Comparison of ENCODE assay signal across 9 cellular contexts in the genomic region with DNA sequence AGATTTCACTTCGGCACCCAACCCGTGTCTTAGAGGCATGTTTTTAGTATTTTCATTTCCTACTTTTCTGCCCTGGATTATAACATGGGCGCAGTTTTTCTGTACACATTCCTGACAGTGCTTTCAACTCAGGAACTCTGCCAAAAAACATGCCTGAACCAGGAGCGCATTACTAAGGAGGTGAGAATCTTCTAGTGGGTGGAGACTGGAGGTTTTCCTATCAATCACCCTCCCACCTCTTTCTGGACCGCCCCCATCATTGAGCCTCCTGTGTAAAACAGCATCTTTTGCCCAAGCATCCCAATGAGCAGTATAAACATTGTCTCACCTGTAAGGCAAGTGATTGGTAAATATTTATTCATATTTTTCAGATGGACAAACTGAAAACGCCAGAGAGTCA. TPM values are rescaled to one million over a fixed set of nuclear protein-coding genes. Genes with fewer than 3 reads are reported as not detected.
DNase-seq lines count a peak whose midpoint lies in the region; ATAC-seq and TF ChIP-seq lines count a peak whose summit lies in the region.
"Had no signal": no experiment of that assay in that cellular context is flagged by ENCODE, and none has a peak within 500 bp of the region (broad histone marks: within the 10 kb centered on the region; RNA-seq: fewer than 3 reads in every experiment).

No MANE protein-coding gene starts in this region.

- no peak overlapping the region for H3K4me3 Mint-ChIP-seq in activated naive CD8-positive, alpha-beta T cell
- H3K4me3 Mint-ChIP-seq in activated naive CD8-positive, alpha-beta T cell treated with anti-CD3 and anti-CD28 coated beads for 36 hours: no peak overlapping the region
- H3K4me3 Mint-ChIP-seq in T-cell (no peak overlapping the region), type B pancreatic cell (no peak overlapping the region)

- DNase-seq in activated naive CD8-positive, alpha-beta T cell treated with anti-CD3 and anti-CD28 coated beads for 36 hours: no peak
- no peak for DNase-seq in T-cell
- peak; percentile 15 to 57 for DNase-seq in foreskin fibroblast
- no peak for DNase-seq in type B pancreatic cell (ENCODE audit: extremely low spot score, unreplicated experiment)
- no peak for DNase-seq in dermis blood vessel endothelial cell
- DNase-seq in DMS114 treated with DMSO at 0.1 percent for 48 hours (lab: John Stamatoyannopoulos, UW; ENCODE audit: unreplicated experiment): no peak
- no peak for DNase-seq in iPS-NIHi7 (ENCODE audit: extremely low spot score)
- DNase-seq: BE2C had no signal

- peak overlapping the region; percentile 90 for H3K27ac Mint-ChIP-seq in activated naive CD8-positive, alpha-beta T cell
- no peak overlapping the region for H3K27ac Mint-ChIP-seq in activated naive CD8-positive, alpha-beta T cell treated with anti-CD3 and anti-CD28 coated beads for 36 hours
- H3K27ac Mint-ChIP-seq in T-cell (peak overlapping the region; percentile 87 to 94), type B pancreatic cell (peak overlapping the region; percentile 51)

- peaks cover 49% of the 10 kb centered on the region for H3K36me3 Mint-ChIP-seq in activated naive CD8-positive, alpha-beta T cell
- H3K36me3 Mint-ChIP-seq in activated naive CD8-positive, alpha-beta T cell treated with anti-CD3 and anti-CD28 coated beads for 36 hours: peaks cover 87% of the 10 kb centered on the region
- peaks cover 77% of the 10 kb centered on the region for H3K36me3 Mint-ChIP-seq in T-cell
- peaks cover 53% of the 10 kb centered on the region for H3K36me3 Mint-ChIP-seq in type B pancreatic cell

- peaks cover 95% of the 10 kb centered on the region for H3K4me1 Mint-ChIP-seq in activated naive CD8-positive, alpha-beta T cell (ENCODE audit: low read depth)
- peaks cover 90% of the 10 kb centered on the region for H3K4me1 Mint-ChIP-seq in activated naive CD8-positive, alpha-beta T cell treated with anti-CD3 and anti-CD28 coated beads for 36 hours
- H3K4me1 Mint-ChIP-seq in T-cell (peaks cover 96 to 98% (median 96%) of the 10 kb centered on the region in 3 donors), type B pancreatic cell (ENCODE audit: unreplicated experiment) (peaks cover 14% of the 10 kb centered on the region)

- POLR2A ChIA-PET in T-cell (lab: Charles Lee): no interaction called here

- ATAC-seq in T-cell (replicated peaks in 1 of 4): no peak

- TF ChIP-seq CTCF in foreskin fibroblast (IDR thresholded peaks at IDR 0.05; ENCODE audit: low read depth, low read length): no peak
- TF ChIP-seq CTCF in type B pancreatic cell (conservative IDR thresholded peaks at IDR 0.05): no peak

- H3K9me3 Mint-ChIP-seq in activated naive CD8-positive, alpha-beta T cell (ENCODE audit: low read depth): no peaks in the 10 kb centered on the region
- H3K9me3 Mint-ChIP-seq in activated naive CD8-positive, alpha-beta T cell treated with anti-CD3 and anti-CD28 coated beads for 36 hours: peaks cover 1% of the 10 kb centered on the region
- no peaks in the 10 kb centered on the region for H3K9me3 Mint-ChIP-seq in T-cell
- no peaks in the 10 kb centered on the region for H3K9me3 Mint-ChIP-seq in type B pancreatic cell

- no peaks in the 10 kb centered on the region for H3K27me3 Mint-ChIP-seq in activated naive CD8-positive, alpha-beta T cell
- no peaks in the 10 kb centered on the region for H3K27me3 Mint-ChIP-seq in activated naive CD8-positive, alpha-beta T cell treated with anti-CD3 and anti-CD28 coated beads for 36 hours
- H3K27me3 Mint-ChIP-seq in T-cell (no peaks in the 10 kb centered on the region), type B pancreatic cell (no peaks in the 10 kb centered on the region)

- no peak overlapping the region for H3K4me3 ChIP-seq in foreskin fibroblast (ENCODE audit: low read depth in 1 of 2, low read length in 2 of 2)

- CTCF ChIA-PET in T-cell (lab: Charles Lee): interaction anchor here in 1 of 2 donors (0.9 to 1.4 kb wide), 3 partner anchors 11 to 64 kb away, joined by 3 to 9 read pairs (median 3); a partner anchor contains a TSS

RNA-seq across cellular contexts. Expression of a gene that starts 53.2 kb away (rescaled TPM):
- 10 to 100 TPM; 53.2 to 53.8 TPM for total RNA-seq in activated naive CD8-positive, alpha-beta T cell treated with anti-CD3 and anti-CD28 coated beads for 36 hours
- total RNA-seq in T-cell (100 to 1,000 TPM; 101 to 120 (median 117) TPM), type B pancreatic cell (ENCODE audit: low replicate concordance) (11.0 and 16.7 TPM in 2 replicates), dermis blood vessel endothelial cell (70.1 and 88.7 TPM in 2 replicates)

Comparison
In these comparisons a context has a peak if more than half of its experiments do, and no peak if none do; other contexts are left out.
1. DNase-seq: peak in foreskin fibroblast (2 of 2); none in activated naive CD8-positive, alpha-beta T cell treated with anti-CD3 and anti-CD28 coated beads for 36 hours (single experiment), T-cell (0 of 34), type B pancreatic cell (single experiment), dermis blood vessel endothelial cell (single experiment), DMS114 treated with DMSO at 0.1 percent for 48 hours (single experiment) and iPS-NIHi7 (single experiment).